In the genomic region with DNA sequence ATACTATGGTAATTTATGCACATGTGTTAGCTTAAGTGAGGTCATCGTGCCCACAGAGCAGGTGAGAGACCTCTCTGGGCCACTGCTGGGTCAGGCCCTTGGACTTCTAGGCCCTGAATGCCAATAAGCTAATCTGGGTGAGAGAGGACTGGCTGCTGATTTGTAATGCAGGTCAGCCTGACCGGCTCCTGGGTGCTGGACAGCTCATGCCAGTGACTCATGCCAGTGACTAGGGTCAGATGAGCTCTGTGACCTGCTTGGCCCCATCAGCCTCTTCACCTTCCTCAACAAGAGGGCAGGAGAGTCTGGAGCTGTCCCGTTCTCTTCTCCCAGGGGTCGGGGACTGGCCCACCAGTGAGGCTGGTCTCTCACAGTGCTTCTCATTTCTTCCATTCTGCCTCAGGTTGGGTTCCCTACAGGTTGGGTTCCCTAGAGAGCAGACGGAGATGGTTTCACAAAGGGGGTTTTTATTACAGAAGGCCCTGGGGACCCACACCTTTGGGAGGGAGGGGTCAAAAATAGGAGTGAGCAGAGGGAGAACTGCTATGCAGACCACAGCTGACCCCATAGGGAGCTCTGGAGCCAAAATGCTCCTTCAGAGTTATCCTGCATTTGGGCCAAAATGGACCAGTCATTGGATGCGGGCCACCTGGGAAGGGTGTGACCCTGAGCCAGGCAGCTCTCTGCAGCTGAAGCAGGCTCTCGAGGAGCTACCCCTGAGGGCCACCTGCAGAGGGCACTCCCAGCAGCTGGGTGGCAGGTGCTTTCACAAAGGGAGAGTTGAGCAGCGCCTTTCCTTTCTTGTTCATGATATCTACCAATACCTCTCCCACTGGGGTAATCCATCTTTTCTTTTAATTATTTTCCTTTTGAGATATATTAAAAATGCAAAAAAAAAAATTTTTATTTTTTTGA, we compare ENCODE assay signal across 1 cellular context.
TF ChIP-seq lines count a peak whose summit lies in the region.

No MANE protein-coding gene starts in this region.

TF ChIP-seq in HepG2, 621 proteins besides CTCF, POLR2A, EP300 and RAD21 (continued from another document and continues in another):
- TF ChIP-seq, protein P1, sequence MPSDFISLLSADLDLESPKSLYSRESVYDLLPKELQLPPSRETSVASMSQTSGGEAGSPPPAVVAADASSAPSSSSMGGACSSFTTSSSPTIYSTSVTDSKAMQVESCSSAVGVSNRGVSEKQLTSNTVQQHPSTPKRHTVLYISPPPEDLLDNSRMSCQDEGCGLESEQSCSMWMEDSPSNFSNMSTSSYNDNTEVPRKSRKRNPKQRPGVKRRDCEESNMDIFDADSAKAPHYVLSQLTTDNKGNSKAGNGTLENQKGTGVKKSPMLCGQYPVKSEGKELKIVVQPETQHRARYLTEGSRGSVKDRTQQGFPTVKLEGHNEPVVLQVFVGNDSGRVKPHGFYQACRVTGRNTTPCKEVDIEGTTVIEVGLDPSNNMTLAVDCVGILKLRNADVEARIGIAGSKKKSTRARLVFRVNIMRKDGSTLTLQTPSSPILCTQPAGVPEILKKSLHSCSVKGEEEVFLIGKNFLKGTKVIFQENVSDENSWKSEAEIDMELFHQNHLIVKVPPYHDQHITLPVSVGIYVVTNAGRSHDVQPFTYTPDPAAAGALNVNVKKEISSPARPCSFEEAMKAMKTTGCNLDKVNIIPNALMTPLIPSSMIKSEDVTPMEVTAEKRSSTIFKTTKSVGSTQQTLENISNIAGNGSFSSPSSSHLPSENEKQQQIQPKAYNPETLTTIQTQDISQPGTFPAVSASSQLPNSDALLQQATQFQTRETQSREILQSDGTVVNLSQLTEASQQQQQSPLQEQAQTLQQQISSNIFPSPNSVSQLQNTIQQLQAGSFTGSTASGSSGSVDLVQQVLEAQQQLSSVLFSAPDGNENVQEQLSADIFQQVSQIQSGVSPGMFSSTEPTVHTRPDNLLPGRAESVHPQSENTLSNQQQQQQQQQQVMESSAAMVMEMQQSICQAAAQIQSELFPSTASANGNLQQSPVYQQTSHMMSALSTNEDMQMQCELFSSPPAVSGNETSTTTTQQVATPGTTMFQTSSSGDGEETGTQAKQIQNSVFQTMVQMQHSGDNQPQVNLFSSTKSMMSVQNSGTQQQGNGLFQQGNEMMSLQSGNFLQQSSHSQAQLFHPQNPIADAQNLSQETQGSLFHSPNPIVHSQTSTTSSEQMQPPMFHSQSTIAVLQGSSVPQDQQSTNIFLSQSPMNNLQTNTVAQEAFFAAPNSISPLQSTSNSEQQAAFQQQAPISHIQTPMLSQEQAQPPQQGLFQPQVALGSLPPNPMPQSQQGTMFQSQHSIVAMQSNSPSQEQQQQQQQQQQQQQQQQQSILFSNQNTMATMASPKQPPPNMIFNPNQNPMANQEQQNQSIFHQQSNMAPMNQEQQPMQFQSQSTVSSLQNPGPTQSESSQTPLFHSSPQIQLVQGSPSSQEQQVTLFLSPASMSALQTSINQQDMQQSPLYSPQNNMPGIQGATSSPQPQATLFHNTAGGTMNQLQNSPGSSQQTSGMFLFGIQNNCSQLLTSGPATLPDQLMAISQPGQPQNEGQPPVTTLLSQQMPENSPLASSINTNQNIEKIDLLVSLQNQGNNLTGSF (CRISPR knock-in tag; IDR thresholded peaks at IDR 0.05): no peak
- no peak for TF ChIP-seq CC2D1A (CRISPR knock-in tag; IDR thresholded peaks at IDR 0.05)
- peak; percentile 35 for TF ChIP-seq ZNF781 (CRISPR knock-in tag; IDR thresholded peaks at IDR 0.05; ENCODE audit: borderline replicate concordance, not compliant biosample characterization)
- TF ChIP-seq GATAD2A (CRISPR knock-in tag; IDR thresholded peaks at IDR 0.05): peak; percentile 5; the same call in 1 of the 2 replicates
- TF ChIP-seq, protein P2, sequence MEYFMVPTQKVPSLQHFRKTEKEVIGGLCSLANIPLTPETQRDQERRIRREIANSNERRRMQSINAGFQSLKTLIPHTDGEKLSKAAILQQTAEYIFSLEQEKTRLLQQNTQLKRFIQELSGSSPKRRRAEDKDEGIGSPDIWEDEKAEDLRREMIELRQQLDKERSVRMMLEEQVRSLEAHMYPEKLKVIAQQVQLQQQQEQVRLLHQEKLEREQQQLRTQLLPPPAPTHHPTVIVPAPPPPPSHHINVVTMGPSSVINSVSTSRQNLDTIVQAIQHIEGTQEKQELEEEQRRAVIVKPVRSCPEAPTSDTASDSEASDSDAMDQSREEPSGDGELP (IDR thresholded peaks at IDR 0.05; ENCODE audit: borderline replicate concordance, low read depth): peak; percentile 41; the same call in 1 of the 2 replicates
- 0 out of 2 replicates have a peak, but pooled peaks have one; percentile 26 for TF ChIP-seq HNRNPL (IDR thresholded peaks at IDR 0.05; ENCODE audit: low read depth, low read length)
- no peak for TF ChIP-seq YEATS2 (CRISPR knock-in tag; IDR thresholded peaks at IDR 0.05; ENCODE audit: borderline replicate concordance)
- TF ChIP-seq STAG1 (CRISPR knock-in tag; IDR thresholded peaks at IDR 0.05): peak; percentile 70
- TF ChIP-seq, protein P3, sequence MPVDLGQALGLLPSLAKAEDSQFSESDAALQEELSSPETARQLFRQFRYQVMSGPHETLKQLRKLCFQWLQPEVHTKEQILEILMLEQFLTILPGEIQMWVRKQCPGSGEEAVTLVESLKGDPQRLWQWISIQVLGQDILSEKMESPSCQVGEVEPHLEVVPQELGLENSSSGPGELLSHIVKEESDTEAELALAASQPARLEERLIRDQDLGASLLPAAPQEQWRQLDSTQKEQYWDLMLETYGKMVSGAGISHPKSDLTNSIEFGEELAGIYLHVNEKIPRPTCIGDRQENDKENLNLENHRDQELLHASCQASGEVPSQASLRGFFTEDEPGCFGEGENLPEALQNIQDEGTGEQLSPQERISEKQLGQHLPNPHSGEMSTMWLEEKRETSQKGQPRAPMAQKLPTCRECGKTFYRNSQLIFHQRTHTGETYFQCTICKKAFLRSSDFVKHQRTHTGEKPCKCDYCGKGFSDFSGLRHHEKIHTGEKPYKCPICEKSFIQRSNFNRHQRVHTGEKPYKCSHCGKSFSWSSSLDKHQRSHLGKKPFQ (CRISPR knock-in tag; IDR thresholded peaks at IDR 0.05; ENCODE audit: insufficient replicate concordance): no peak
- TF ChIP-seq ZFX (CRISPR knock-in tag; IDR thresholded peaks at IDR 0.05; ENCODE audit: low read depth): 0 out of 2 replicates have a peak, but pooled peaks have one; percentile 8
- peak; percentile 77; the same call in 1 of the 2 replicates for TF ChIP-seq MEF2D (CRISPR knock-in tag; IDR thresholded peaks at IDR 0.05)
- TF ChIP-seq SPEN (CRISPR knock-in tag; IDR thresholded peaks at IDR 0.05; ENCODE audit: low read depth): no peak
- TF ChIP-seq, protein P4, sequence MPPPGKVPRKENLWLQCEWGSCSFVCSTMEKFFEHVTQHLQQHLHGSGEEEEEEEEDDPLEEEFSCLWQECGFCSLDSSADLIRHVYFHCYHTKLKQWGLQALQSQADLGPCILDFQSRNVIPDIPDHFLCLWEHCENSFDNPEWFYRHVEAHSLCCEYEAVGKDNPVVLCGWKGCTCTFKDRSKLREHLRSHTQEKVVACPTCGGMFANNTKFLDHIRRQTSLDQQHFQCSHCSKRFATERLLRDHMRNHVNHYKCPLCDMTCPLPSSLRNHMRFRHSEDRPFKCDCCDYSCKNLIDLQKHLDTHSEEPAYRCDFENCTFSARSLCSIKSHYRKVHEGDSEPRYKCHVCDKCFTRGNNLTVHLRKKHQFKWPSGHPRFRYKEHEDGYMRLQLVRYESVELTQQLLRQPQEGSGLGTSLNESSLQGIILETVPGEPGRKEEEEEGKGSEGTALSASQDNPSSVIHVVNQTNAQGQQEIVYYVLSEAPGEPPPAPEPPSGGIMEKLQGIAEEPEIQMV (CRISPR knock-in tag; IDR thresholded peaks at IDR 0.05; ENCODE audit: low read depth): no peak
- TF ChIP-seq, protein P5, sequence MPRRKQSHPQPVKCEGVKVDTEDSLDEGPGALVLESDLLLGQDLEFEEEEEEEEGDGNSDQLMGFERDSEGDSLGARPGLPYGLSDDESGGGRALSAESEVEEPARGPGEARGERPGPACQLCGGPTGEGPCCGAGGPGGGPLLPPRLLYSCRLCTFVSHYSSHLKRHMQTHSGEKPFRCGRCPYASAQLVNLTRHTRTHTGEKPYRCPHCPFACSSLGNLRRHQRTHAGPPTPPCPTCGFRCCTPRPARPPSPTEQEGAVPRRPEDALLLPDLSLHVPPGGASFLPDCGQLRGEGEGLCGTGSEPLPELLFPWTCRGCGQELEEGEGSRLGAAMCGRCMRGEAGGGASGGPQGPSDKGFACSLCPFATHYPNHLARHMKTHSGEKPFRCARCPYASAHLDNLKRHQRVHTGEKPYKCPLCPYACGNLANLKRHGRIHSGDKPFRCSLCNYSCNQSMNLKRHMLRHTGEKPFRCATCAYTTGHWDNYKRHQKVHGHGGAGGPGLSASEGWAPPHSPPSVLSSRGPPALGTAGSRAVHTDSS (CRISPR knock-in tag; conservative IDR thresholded peaks at IDR 0.05): no peak
- TF ChIP-seq BHLHE40 (IDR thresholded peaks at IDR 0.05; ENCODE audit: low read length): 0 out of 2 replicates have a peak, but pooled peaks have one; percentile 32
- TF ChIP-seq ZNF230 (CRISPR knock-in tag; IDR thresholded peaks at IDR 0.05): no peak
- TF ChIP-seq NFRKB (IDR thresholded peaks at IDR 0.05): no peak
- TF ChIP-seq DMAP1 (CRISPR knock-in tag; IDR thresholded peaks at IDR 0.05): no peak
- TF ChIP-seq MAZ (IDR thresholded peaks at IDR 0.05; ENCODE audit: borderline replicate concordance, low read depth, low read length): 0 out of 2 replicates have a peak, but pooled peaks have one; percentile 24
- TF ChIP-seq MAZ (CRISPR knock-in tag; IDR thresholded peaks at IDR 0.05; ENCODE audit: low read depth): no peak
- TF ChIP-seq PHF21A (CRISPR knock-in tag; IDR thresholded peaks at IDR 0.05): no peak
- no peak for TF ChIP-seq ZFP36 (IDR thresholded peaks at IDR 0.05; ENCODE audit: borderline replicate concordance, low read depth, low read length, partially characterized antibody)
- no peak for TF ChIP-seq RFX5 (IDR thresholded peaks at IDR 0.05; ENCODE audit: low read depth, low read length)
- no peak for TF ChIP-seq ZC3H4 (CRISPR knock-in tag; IDR thresholded peaks at IDR 0.05; ENCODE audit: borderline replicate concordance)
- TF ChIP-seq, protein P6, sequence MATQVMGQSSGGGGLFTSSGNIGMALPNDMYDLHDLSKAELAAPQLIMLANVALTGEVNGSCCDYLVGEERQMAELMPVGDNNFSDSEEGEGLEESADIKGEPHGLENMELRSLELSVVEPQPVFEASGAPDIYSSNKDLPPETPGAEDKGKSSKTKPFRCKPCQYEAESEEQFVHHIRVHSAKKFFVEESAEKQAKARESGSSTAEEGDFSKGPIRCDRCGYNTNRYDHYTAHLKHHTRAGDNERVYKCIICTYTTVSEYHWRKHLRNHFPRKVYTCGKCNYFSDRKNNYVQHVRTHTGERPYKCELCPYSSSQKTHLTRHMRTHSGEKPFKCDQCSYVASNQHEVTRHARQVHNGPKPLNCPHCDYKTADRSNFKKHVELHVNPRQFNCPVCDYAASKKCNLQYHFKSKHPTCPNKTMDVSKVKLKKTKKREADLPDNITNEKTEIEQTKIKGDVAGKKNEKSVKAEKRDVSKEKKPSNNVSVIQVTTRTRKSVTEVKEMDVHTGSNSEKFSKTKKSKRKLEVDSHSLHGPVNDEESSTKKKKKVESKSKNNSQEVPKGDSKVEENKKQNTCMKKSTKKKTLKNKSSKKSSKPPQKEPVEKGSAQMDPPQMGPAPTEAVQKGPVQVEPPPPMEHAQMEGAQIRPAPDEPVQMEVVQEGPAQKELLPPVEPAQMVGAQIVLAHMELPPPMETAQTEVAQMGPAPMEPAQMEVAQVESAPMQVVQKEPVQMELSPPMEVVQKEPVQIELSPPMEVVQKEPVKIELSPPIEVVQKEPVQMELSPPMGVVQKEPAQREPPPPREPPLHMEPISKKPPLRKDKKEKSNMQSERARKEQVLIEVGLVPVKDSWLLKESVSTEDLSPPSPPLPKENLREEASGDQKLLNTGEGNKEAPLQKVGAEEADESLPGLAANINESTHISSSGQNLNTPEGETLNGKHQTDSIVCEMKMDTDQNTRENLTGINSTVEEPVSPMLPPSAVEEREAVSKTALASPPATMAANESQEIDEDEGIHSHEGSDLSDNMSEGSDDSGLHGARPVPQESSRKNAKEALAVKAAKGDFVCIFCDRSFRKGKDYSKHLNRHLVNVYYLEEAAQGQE (IDR thresholded peaks at IDR 0.05; ENCODE audit: borderline replicate concordance in 1 of 2, low read depth in 1 of 2, low read length in 2 of 2): peak; percentile 60 to 92
- TF ChIP-seq SMARCC2 (IDR thresholded peaks at IDR 0.05): no peak
- no peak for TF ChIP-seq BORCS8-MEF2B (CRISPR knock-in tag; IDR thresholded peaks at IDR 0.05)
- no peak for TF ChIP-seq NPAS2 (CRISPR knock-in tag; IDR thresholded peaks at IDR 0.05; ENCODE audit: borderline replicate concordance)
- TF ChIP-seq ZFP41 (CRISPR knock-in tag; IDR thresholded peaks at IDR 0.05; ENCODE audit: borderline replicate concordance): no peak
- peak; percentile 1; the same call in 1 of the 2 replicates for TF ChIP-seq NR2F6 (IDR thresholded peaks at IDR 0.05)
- peak; percentile 67; the same call in 1 of the 2 replicates for TF ChIP-seq NR2F6 (CRISPR knock-in tag; IDR thresholded peaks at IDR 0.05)
- TF ChIP-seq ZNF3 (CRISPR knock-in tag; IDR thresholded peaks at IDR 0.05): no peak
- TF ChIP-seq, protein P7, sequence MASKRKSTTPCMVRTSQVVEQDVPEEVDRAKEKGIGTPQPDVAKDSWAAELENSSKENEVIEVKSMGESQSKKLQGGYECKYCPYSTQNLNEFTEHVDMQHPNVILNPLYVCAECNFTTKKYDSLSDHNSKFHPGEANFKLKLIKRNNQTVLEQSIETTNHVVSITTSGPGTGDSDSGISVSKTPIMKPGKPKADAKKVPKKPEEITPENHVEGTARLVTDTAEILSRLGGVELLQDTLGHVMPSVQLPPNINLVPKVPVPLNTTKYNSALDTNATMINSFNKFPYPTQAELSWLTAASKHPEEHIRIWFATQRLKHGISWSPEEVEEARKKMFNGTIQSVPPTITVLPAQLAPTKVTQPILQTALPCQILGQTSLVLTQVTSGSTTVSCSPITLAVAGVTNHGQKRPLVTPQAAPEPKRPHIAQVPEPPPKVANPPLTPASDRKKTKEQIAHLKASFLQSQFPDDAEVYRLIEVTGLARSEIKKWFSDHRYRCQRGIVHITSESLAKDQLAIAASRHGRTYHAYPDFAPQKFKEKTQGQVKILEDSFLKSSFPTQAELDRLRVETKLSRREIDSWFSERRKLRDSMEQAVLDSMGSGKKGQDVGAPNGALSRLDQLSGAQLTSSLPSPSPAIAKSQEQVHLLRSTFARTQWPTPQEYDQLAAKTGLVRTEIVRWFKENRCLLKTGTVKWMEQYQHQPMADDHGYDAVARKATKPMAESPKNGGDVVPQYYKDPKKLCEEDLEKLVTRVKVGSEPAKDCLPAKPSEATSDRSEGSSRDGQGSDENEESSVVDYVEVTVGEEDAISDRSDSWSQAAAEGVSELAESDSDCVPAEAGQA (IDR thresholded peaks at IDR 0.05; ENCODE audit: low read depth): no peak
- TF ChIP-seq, protein P7 (CRISPR knock-in tag; IDR thresholded peaks at IDR 0.05; ENCODE audit: borderline replicate concordance): no peak
